In the genomic region with DNA sequence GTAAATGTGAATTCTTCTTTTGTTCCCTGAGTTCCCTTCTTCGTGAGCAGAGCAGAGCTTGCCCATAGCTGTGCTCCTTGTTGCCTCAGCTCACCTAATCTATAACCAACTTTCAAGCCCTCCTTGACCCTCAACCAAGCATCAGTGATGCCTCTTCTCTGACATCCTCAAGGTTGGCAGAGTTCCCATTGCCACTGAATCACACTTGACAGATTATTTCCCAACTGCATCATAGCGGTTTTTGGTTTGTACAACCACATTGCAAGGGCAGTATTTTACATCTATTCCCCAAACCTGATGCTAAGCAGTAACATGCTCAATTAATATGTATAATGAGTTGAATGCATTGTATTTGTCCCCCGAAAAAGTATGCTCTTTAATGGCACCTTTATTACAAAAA, we compare ENCODE assay signal across 27 cellular contexts.
DNase-seq lines count a peak whose midpoint lies in the region; ATAC-seq, FAIRE-seq and TF ChIP-seq lines count a peak whose summit lies in the region.
"Had no signal": no experiment of that assay in that cellular context is flagged by ENCODE, and none has a peak within 500 bp of the region (broad histone marks: within the 10 kb centered on the region; RNA-seq: fewer than 3 reads in every experiment).

No MANE protein-coding gene starts in this region.

- CTCF ChIA-PET in MCF 10A (lab: Yijun Ruan, JAX) = interaction anchor here (0.6 to 1.1 kb wide), 2 partner anchors 53 to 143 kb away, joined by 3 read pairs; no protein-coding TSS in a partner anchor

- TF ChIP-seq CTCF in MCF 10A (IDR thresholded peaks at IDR 0.05; ENCODE audit: unreplicated experiment) (no peak), breast epithelium (IDR thresholded peaks at IDR 0.05) (no peak), kidney (IDR thresholded peaks at IDR 0.05; ENCODE audit: borderline replicate concordance, extremely low read depth, insufficient read depth) (no peak)

- H3K9me3 ChIP-seq in breast epithelium (no peaks in the 10 kb centered on the region), kidney (ENCODE audit: control insufficient read depth in 1 of 2, low read length in 2 of 2) (no peaks in the 10 kb centered on the region)

- H3K9me3 Mint-ChIP-seq in MCF 10A (ENCODE audit: unreplicated experiment) = no peaks in the 10 kb centered on the region
- peaks cover 0 to 2% (median 0%) of the 10 kb centered on the region in 9 donors for H3K9me3 Mint-ChIP-seq in naive thymus-derived CD8-positive, alpha-beta T cell
- H3K9me3 Mint-ChIP-seq: memory B cell, nephron had no signal

- intact Hi-C loops in MCF 10A (cut with micrococcal nuclease) = no loop called here
- intact Hi-C loops in breast epithelium (cut with DNase I; ENCODE audit: low total_unique reads) = no loop called here
- intact Hi-C loops in kidney (cut with DNase I) = no loop called here

- no peaks in the 10 kb centered on the region for H3K4me1 Mint-ChIP-seq in MCF 10A (ENCODE audit: insufficient read depth, unreplicated experiment)
- no peaks in the 10 kb centered on the region for H3K4me1 Mint-ChIP-seq in naive thymus-derived CD8-positive, alpha-beta T cell
- H3K4me1 Mint-ChIP-seq: memory B cell; nephron; stimulated activated naive CD8-positive, alpha-beta T cell treated with anti-CD3 and anti-CD28 coated beads, Interleukin-15, amount 100 ng/mL, for 72 hours had no signal

- H3K9ac ChIP-seq in kidney (ENCODE audit: low read length in 2 of 2) = no peak overlapping the region

- no peak overlapping the region for H3K27ac ChIP-seq in breast epithelium
- no peak overlapping the region for H3K27ac ChIP-seq in kidney (ENCODE audit: low read depth in 2 of 2, low read length in 2 of 2)
- H3K27ac ChIP-seq: hepatocyte, VCaP had no signal

- H3K27me3 ChIP-seq in breast epithelium = no peaks in the 10 kb centered on the region
- H3K27me3 ChIP-seq: hepatocyte had no signal

- H3K4me1 ChIP-seq in breast epithelium (no peaks in the 10 kb centered on the region), kidney (ENCODE audit: control insufficient read depth in 1 of 2, insufficient read depth in 1 of 2, low read depth in 1 of 2, low read length in 2 of 2) (no peaks in the 10 kb centered on the region)

- POLR2A ChIA-PET in MCF 10A (lab: Yijun Ruan, JAX) = no interaction called here
- POLR2A ChIA-PET in naive thymus-derived CD8-positive, alpha-beta T cell (lab: Charles Lee) = no interaction called here

- no peak for ATAC-seq in naive thymus-derived CD8-positive, alpha-beta T cell
- ATAC-seq: HCT116; stimulated activated naive CD8-positive, alpha-beta T cell treated with anti-CD3 and anti-CD28 coated beads, Interleukin-15, amount 100 ng/mL, for 72 hours had no signal

- no peak overlapping the region for H3K4me3 Mint-ChIP-seq in MCF 10A (ENCODE audit: unreplicated experiment)
- H3K4me3 Mint-ChIP-seq in naive thymus-derived CD8-positive, alpha-beta T cell = no peak overlapping the region
- H3K4me3 Mint-ChIP-seq: memory B cell; nephron; stimulated activated naive CD8-positive, alpha-beta T cell treated with anti-CD3 and anti-CD28 coated beads, Interleukin-15, amount 100 ng/mL, for 72 hours had no signal

- H3K36me3 Mint-ChIP-seq in MCF 10A (ENCODE audit: insufficient read depth, unreplicated experiment) = peaks cover 6% of the 10 kb centered on the region
- H3K36me3 Mint-ChIP-seq in naive thymus-derived CD8-positive, alpha-beta T cell = no peaks in the 10 kb centered on the region
- H3K36me3 Mint-ChIP-seq: memory B cell had no signal

- TF ChIP-seq POLR2A in breast epithelium (IDR thresholded peaks at IDR 0.05) = no peak

- FAIRE-seq in kidney (lab: Jason Lieb, UNC) = no peak
- FAIRE-seq: GM12892, keratinocyte had no signal

- no peak overlapping the region for H3K27ac Mint-ChIP-seq in MCF 10A (ENCODE audit: low read depth, unreplicated experiment)
- no peak overlapping the region for H3K27ac Mint-ChIP-seq in naive thymus-derived CD8-positive, alpha-beta T cell
- H3K27ac Mint-ChIP-seq: memory B cell; nephron; stimulated activated naive CD8-positive, alpha-beta T cell treated with anti-CD3 and anti-CD28 coated beads, Interleukin-15, amount 100 ng/mL, for 72 hours had no signal

- no peak overlapping the region for H3K4me3 ChIP-seq in breast epithelium
- no peak overlapping the region for H3K4me3 ChIP-seq in kidney (ENCODE audit: low read length in 2 of 2)
- H3K4me3 ChIP-seq: hepatocyte had no signal

- peaks cover 87% of the 10 kb centered on the region for H3K27me3 Mint-ChIP-seq in MCF 10A (ENCODE audit: insufficient read depth, unreplicated experiment)
- H3K27me3 Mint-ChIP-seq in naive thymus-derived CD8-positive, alpha-beta T cell = peaks cover 0 to 11% (median 7%) of the 10 kb centered on the region in 5 donors

- H3K36me3 ChIP-seq in breast epithelium = no peaks in the 10 kb centered on the region
- H3K36me3 ChIP-seq in kidney (ENCODE audit: control insufficient read depth in 1 of 2, insufficient read depth in 2 of 2, low read length in 2 of 2) = no peaks in the 10 kb centered on the region

- DNase-seq in MCF 10A (ENCODE audit: unreplicated experiment) (peak; percentile 52), breast epithelium (ENCODE audit: low spot score in 2 of 2) (no peak), RPMI7951 (ENCODE audit: low read depth) (peak; percentile 54), fibroblast of peridontal ligament (ENCODE audit: extremely low read depth) (peak; percentile 13), NCI-H1092 treated with DMSO at 0.1 percent for 48 hours (lab: John Stamatoyannopoulos, UW) (no peak), kidney (no peak)
- DNase-seq in activated naive CD4-positive, alpha-beta T cell treated with anti-CD3 and anti-CD28 coated beads, Interleukin-2, amount 50 U/mL, for 16 hours = no peak
- DNase-seq in naive thymus-derived CD8-positive, alpha-beta T cell = no peak
- DNase-seq: activated CD4-positive, alpha-beta T cell treated with anti-CD3 and anti-CD28 coated beads, Interleukin-2, amount 50 U/mL, for 4 hours; activated gamma-delta T cell treated with Interleukin-2 at 50 U/mL for 16 hours; amniotic stem cell; DMS153; effector memory CD4-positive, alpha-beta T cell; NCI-H1092; NCI-H2081 treated with DMSO at 0.1 percent for 48 hours; NCI-H524; OCI-M1; SIG-M5; stimulated activated CD4-positive, alpha-beta T cell treated with anti-CD3 and anti-CD28 coated beads, Interleukin-4, amount 100 ng/mL, for 1 hour; stimulated activated naive CD8-positive, alpha-beta T cell treated with anti-CD3 and anti-CD28 coated beads, Interleukin-15, amount 100 ng/mL, for 72 hours had no signal

- no TSS peak for BruUV-seq in MCF 10A (replicated peaks; lab: Mats Ljungman, UMichigan)

Comparison
In these comparisons a context has a peak if more than half of its experiments do, and no peak if none do; other contexts are left out.
1. DNase-seq: peak in MCF 10A (single experiment), RPMI7951 (single experiment) and fibroblast of peridontal ligament (single experiment); none in breast epithelium (0 of 2), activated naive CD4-positive, alpha-beta T cell treated with anti-CD3 and anti-CD28 coated beads, Interleukin-2, amount 50 U/mL, for 16 hours (single experiment), naive thymus-derived CD8-positive, alpha-beta T cell (0 of 10), NCI-H1092 treated with DMSO at 0.1 percent for 48 hours (single experiment) and kidney (single experiment).